In the genomic region with DNA sequence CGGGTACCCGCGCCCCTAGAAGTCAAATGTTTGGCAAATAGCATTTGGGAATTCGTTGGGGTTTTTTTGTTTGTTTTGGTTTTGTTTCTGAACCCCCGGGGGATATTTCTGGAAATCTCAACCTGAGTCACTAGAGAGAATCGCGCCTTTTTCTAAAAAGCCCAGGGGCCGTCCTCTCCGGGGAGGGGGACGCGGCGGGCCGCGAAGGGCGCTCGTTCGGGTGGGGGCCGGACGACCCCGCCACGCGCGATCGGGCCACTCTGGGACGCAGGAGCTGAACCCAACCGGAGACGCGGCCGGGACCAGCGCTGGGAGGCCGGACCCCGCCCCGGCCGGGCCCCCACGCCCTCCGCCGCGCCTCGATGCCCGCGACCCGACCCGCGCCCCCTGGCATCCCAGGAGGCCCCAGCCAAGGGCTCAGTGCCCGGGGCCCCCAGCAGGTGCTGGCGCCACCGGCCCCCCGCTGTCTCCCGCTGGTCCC, we compare ENCODE assay signal across 8 cellular contexts. TPM values are rescaled to one million over a fixed set of nuclear protein-coding genes. Genes with fewer than 3 reads are reported as not detected.
DNase-seq lines count a peak whose midpoint lies in the region; ATAC-seq and TF ChIP-seq lines count a peak whose summit lies in the region.

No MANE protein-coding gene starts in this region.

- no TSS peak for BruUV-seq in A673 (replicated peaks; lab: Mats Ljungman, UMichigan)

- no peak overlapping the region for H3K27ac ChIP-seq in A673 (ENCODE audit: low read depth, low read length, poor library complexity, severe bottlenecking)
- no peak overlapping the region for H3K27ac ChIP-seq in Karpas-422 (ENCODE audit: low read length)

- no peaks in the 10 kb centered on the region for H3K9me3 ChIP-seq in A673 (ENCODE audit: low read depth, low read length, poor library complexity, severe bottlenecking)
- H3K9me3 ChIP-seq in Karpas-422 (ENCODE audit: low read length): no peaks in the 10 kb centered on the region

- no peaks in the 10 kb centered on the region for H3K27me3 Mint-ChIP-seq in chondrocyte (ENCODE audit: low read depth)
- no peaks in the 10 kb centered on the region for H3K27me3 Mint-ChIP-seq in mesothelial cell of epicardium (ENCODE audit: low read depth)

- no peaks in the 10 kb centered on the region for H3K79me2 ChIP-seq in Karpas-422 (ENCODE audit: low read length)

- peak overlapping the region; percentile 59 for H3K4me3 ChIP-seq in A673 (ENCODE audit: low read depth, low read length, poor library complexity, severe bottlenecking)
- H3K4me3 ChIP-seq in Karpas-422 (ENCODE audit: low read length): peak overlapping the region; percentile 54; the same call in 1 of the 2 replicates

- peak; percentile 17 for ATAC-seq in GM19351 (IDR thresholded peaks at IDR 0.05; ENCODE audit: unreplicated experiment)

- no peak overlapping the region for H2AFZ ChIP-seq in Karpas-422 (ENCODE audit: low read length)

- H3K36me3 ChIP-seq in A673 (ENCODE audit: insufficient read depth, low read length, poor library complexity, severe bottlenecking) (no peaks in the 10 kb centered on the region), Karpas-422 (ENCODE audit: insufficient read depth, low read length) (no peaks in the 10 kb centered on the region)

- peak overlapping the region; percentile 56 for H3K4me2 ChIP-seq in Karpas-422 (ENCODE audit: low read depth, low read length, poor library complexity, severe bottlenecking)

- H3K9me3 Mint-ChIP-seq in chondrocyte (ENCODE audit: low read depth): no peaks in the 10 kb centered on the region
- no peaks in the 10 kb centered on the region for H3K9me3 Mint-ChIP-seq in mesothelial cell of epicardium

- H3K4me3 Mint-ChIP-seq in chondrocyte (ENCODE audit: unreplicated experiment) (peak overlapping the region; percentile 83), mesothelial cell of epicardium (peak overlapping the region; percentile 80)

- H3K27me3 ChIP-seq in A673 (replicated peaks; ENCODE audit: insufficient read depth, low read depth, low read length, poor library complexity) (peaks cover 15% of the 10 kb centered on the region), Karpas-422 (ENCODE audit: low read length) (no peaks in the 10 kb centered on the region)

- no peaks in the 10 kb centered on the region for H4K20me1 ChIP-seq in Karpas-422 (ENCODE audit: insufficient read depth, low read depth, low read length)

- H3K4me1 ChIP-seq in A673 (ENCODE audit: insufficient read depth, low read length, poor library complexity, severe bottlenecking) (peaks cover 10% of the 10 kb centered on the region), Karpas-422 (ENCODE audit: low read length) (peaks cover 33% of the 10 kb centered on the region)

- DNase-seq in A673 (ENCODE audit: low spot score) (no peak), Karpas-422 (no peak), chondrocyte (ENCODE audit: low spot score) (no peak), mesothelial cell of epicardium (ENCODE audit: low spot score in 2 of 2, unreplicated experiment in 2 of 2) (no peak), NK-92 (lab: John Stamatoyannopoulos, UW; ENCODE audit: unreplicated experiment) (no peak), NCI-H1092 (lab: John Stamatoyannopoulos, UW) (no peak), glomerular visceral epithelial cell (ENCODE audit: extremely low spot score) (no peak)

- no peaks in the 10 kb centered on the region for H3K36me3 Mint-ChIP-seq in chondrocyte (ENCODE audit: low read depth)
- no peaks in the 10 kb centered on the region for H3K36me3 Mint-ChIP-seq in mesothelial cell of epicardium

- no peaks in the 10 kb centered on the region for H3K9me2 ChIP-seq in Karpas-422 (replicated peaks; ENCODE audit: insufficient read depth, low read length)

- intact Hi-C loops in A673 (cut with micrococcal nuclease; ENCODE audit: unreplicated experiment): no loop called here

- POLR2A ChIA-PET in A673 (lab: Charles Lee; ENCODE audit: low non-redundant PET): interaction anchor here (0.7 kb wide), 1 partner anchor 466 kb away, joined by 5 read pairs; no protein-coding TSS in a partner anchor

- H3K9ac ChIP-seq in Karpas-422 (ENCODE audit: low read length): peak overlapping the region; percentile 52; the same call in 1 of the 2 replicates

- H3K27ac Mint-ChIP-seq in chondrocyte (ENCODE audit: unreplicated experiment): peak overlapping the region; percentile 90
- peak overlapping the region; percentile 81 for H3K27ac Mint-ChIP-seq in mesothelial cell of epicardium

- H3K4me1 Mint-ChIP-seq in chondrocyte (ENCODE audit: low read depth) (peaks cover 51% of the 10 kb centered on the region), mesothelial cell of epicardium (peaks cover 40% of the 10 kb centered on the region)

- TF ChIP-seq CTCF in A673 (conservative IDR thresholded peaks at IDR 0.05; ENCODE audit: low read depth, low read length) (no peak), chondrocyte (IDR thresholded peaks at IDR 0.05) (no peak), mesothelial cell of epicardium (IDR thresholded peaks at IDR 0.05; ENCODE audit: unreplicated experiment) (no peak)

- CTCF ChIA-PET in A673 (lab: Charles Lee): interaction anchor here (0.6 kb wide), 1 partner anchor 29 kb away, joined by 6 read pairs; no protein-coding TSS in a partner anchor

RNA-seq across cellular contexts. Expression of a gene that starts 0.3 kb away (rescaled TPM):
- total RNA-seq in A673 (2021) (6.9 and 12.2 TPM in 2 replicates), chondrocyte (74.5 to 91.9 TPM (median 90.0 TPM) in 3 replicates), mesothelial cell of epicardium (60.8 to 71.0 TPM (median 62.0 TPM) in 3 replicates)
- total RNA-seq in Karpas-422 (2014; rRNA removed; shearing (Covaris generic); ENCODE audit: low replicate concordance): 2.6 TPM in 1 of 2 replicates, not detected in the other
